In genomic region chr16:69840975-69841374, GRCh38 we compare ENCODE assay signal across 2 cellular contexts.
TF ChIP-seq lines count a peak whose summit lies in the region.

No MANE protein-coding gene starts in this region.

TF ChIP-seq in GM23338, 12 proteins besides CTCF, POLR2A, EP300 and RAD21:
- no peak for TF ChIP-seq POLR2AphosphoS5 (IDR thresholded peaks at IDR 0.05; ENCODE audit: low read depth)

TF ChIP-seq in endothelial cell of umbilical vein, 7 proteins besides CTCF, POLR2A, EP300 and RAD21:
- TF ChIP-seq POLR2AphosphoS5 (IDR thresholded peaks at IDR 0.05; ENCODE audit: insufficient read depth, low read depth, low read length) = no peak
- TF ChIP-seq EZH2 (IDR thresholded peaks at IDR 0.05; ENCODE audit: borderline replicate concordance, low read depth, low read length, severe bottlenecking) = no peak
- TF ChIP-seq GATA2 (IDR thresholded peaks at IDR 0.05; ENCODE audit: insufficient read depth, insufficient read length, low read depth, low read length) = no peak
